15 cellular contexts compared by ENCODE assay signal in the genomic region with DNA sequence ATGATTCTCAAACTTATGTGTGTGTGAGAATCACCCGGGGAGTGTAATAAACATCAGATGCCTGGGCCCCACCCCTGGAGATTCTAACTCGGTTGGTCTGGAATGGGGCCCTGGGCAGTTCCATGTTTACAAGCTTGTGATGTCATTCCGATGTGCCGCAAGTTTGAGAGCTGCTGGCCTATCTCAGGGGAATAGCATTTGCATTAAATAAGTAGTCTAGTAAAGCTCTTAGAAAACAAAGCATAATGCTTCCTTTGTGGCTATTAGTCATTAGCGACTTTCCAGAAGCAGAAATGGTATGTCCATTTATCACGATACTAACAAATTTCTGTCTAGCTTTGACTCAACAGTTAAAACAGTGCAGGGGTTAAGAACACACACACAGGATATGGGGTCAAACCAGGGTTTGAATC.
DNase-seq lines count a peak whose midpoint lies in the region; ATAC-seq and TF ChIP-seq lines count a peak whose summit lies in the region.
"Had no signal": no experiment of that assay in that cellular context is flagged by ENCODE, and none has a peak within 500 bp of the region (broad histone marks: within the 10 kb centered on the region; RNA-seq: fewer than 3 reads in every experiment).

No MANE protein-coding gene starts in this region.

- no peaks in the 10 kb centered on the region for H3K27me3 ChIP-seq in brain microvascular endothelial cell (replicated peaks)
- H3K27me3 ChIP-seq: transverse colon had no signal

- in situ Hi-C loops in brain microvascular endothelial cell (cut with HindIII; ENCODE audit: low pct_ligation_motif_present, low sequenced_read_pairs): no loop called here
- in situ Hi-C loops in ACHN (cut with HindIII; ENCODE audit: low pct_ligation_motif_present, low pct_unique_long_range_greater_than_20kb, low sequenced_read_pairs): no loop called here

- no peak overlapping the region for H3K4me3 ChIP-seq in brain microvascular endothelial cell (ENCODE audit: low read depth, low read length)
- H3K4me3 ChIP-seq: transverse colon had no signal

- DNase-seq in GM04504 (ENCODE audit: low read depth) (peak; percentile 73), brain microvascular endothelial cell (peak; percentile 97), non-pigmented ciliary epithelial cell (ENCODE audit: low read depth) (peak; percentile 90), NCI-H146 treated with DMSO at 0.1 percent for 48 hours (lab: John Stamatoyannopoulos, UW; ENCODE audit: unreplicated experiment) (no peak), ACHN (no peak), HuH-7.5 (ENCODE audit: low spot score) (no peak)
- DNase-seq in stimulated activated CD4-positive, alpha-beta T cell treated with anti-CD3 and anti-CD28 coated beads, Interleukin-2, amount 100 ng/mL, for 24 hours: no peak
- DNase-seq: DMS53; hypothalamus; naive thymus-derived CD8-positive, alpha-beta T cell; NCI-H1930; SHP77 treated with DMSO at 0.1 percent for 48 hours; stimulated activated CD4-positive, alpha-beta T cell treated with anti-CD3 and anti-CD28 coated beads, Interleukin-4, amount 100 ng/mL, for 4 hours; transverse colon had no signal

- H3K27ac ChIP-seq in brain microvascular endothelial cell: peak overlapping the region; percentile 80
- H3K27ac ChIP-seq: transverse colon had no signal

- peak; percentile 67 for ATAC-seq in HG03565 (IDR thresholded peaks at IDR 0.05; ENCODE audit: unreplicated experiment)
- ATAC-seq: naive thymus-derived CD8-positive, alpha-beta T cell had no signal

- no peaks in the 10 kb centered on the region for H3K36me3 ChIP-seq in brain microvascular endothelial cell (replicated peaks)
- H3K36me3 ChIP-seq: transverse colon had no signal

- TF ChIP-seq CTCF in brain microvascular endothelial cell (IDR thresholded peaks at IDR 0.05; ENCODE audit: low read depth, low read length, missing control alignments): no peak

Comparison
In these comparisons a context has a peak if more than half of its experiments do, and no peak if none do; other contexts are left out.
1. DNase-seq: peak in GM04504 (single experiment), brain microvascular endothelial cell (single experiment) and non-pigmented ciliary epithelial cell (single experiment); none in NCI-H146 treated with DMSO at 0.1 percent for 48 hours (single experiment), ACHN (single experiment), stimulated activated CD4-positive, alpha-beta T cell treated with anti-CD3 and anti-CD28 coated beads, Interleukin-2, amount 100 ng/mL, for 24 hours (0 of 2) and HuH-7.5 (single experiment).